Comparison of ENCODE assay signal across 1 cellular context in genomic region chr14:22597265-22597664, GRCh38.
TF ChIP-seq lines count a peak whose summit lies in the region.

No MANE protein-coding gene starts in this region.

TF ChIP-seq in HepG2, 621 proteins besides CTCF, POLR2A, EP300 and RAD21 (continues in another document):
- peak; percentile 19; the same call in 1 of the 2 replicates for TF ChIP-seq ZNF317 (CRISPR knock-in tag; IDR thresholded peaks at IDR 0.05)
- TF ChIP-seq PATZ1 (CRISPR knock-in tag; IDR thresholded peaks at IDR 0.05) = 0 out of 2 replicates have a peak, but pooled peaks have one; percentile 21
- peak; percentile 13; the same call in 1 of the 2 replicates for TF ChIP-seq ATF7-NPFF (CRISPR knock-in tag; IDR thresholded peaks at IDR 0.05; ENCODE audit: low read depth)
- no peak for TF ChIP-seq SRSF1 (optimal IDR thresholded peaks at IDR 0.05; ENCODE audit: low read depth, low read length)
- TF ChIP-seq ZNF749 (CRISPR knock-in tag; IDR thresholded peaks at IDR 0.05; ENCODE audit: borderline replicate concordance) = peak; percentile 11; the same call in 1 of the 2 replicates
- no peak for TF ChIP-seq PCBP1 (IDR thresholded peaks at IDR 0.05; ENCODE audit: borderline replicate concordance, low read depth, low read length)
- TF ChIP-seq ZNF766 (CRISPR knock-in tag; IDR thresholded peaks at IDR 0.05; ENCODE audit: borderline replicate concordance) = no peak
- 0 out of 2 replicates have a peak, but pooled peaks have one; percentile 57 for TF ChIP-seq SNAI1 (CRISPR knock-in tag; IDR thresholded peaks at IDR 0.05; ENCODE audit: borderline replicate concordance)
- no peak for TF ChIP-seq SKI (IDR thresholded peaks at IDR 0.05; ENCODE audit: partially characterized antibody)
- TF ChIP-seq RFXAP (CRISPR knock-in tag; IDR thresholded peaks at IDR 0.05; ENCODE audit: borderline replicate concordance) = peak; percentile 26; the same call in 1 of the 2 replicates
- no peak for TF ChIP-seq MTF1 (CRISPR knock-in tag; IDR thresholded peaks at IDR 0.05)
- no peak for TF ChIP-seq ZNF7 (CRISPR knock-in tag; IDR thresholded peaks at IDR 0.05)
- TF ChIP-seq MIER2 (CRISPR knock-in tag; IDR thresholded peaks at IDR 0.05) = no peak
- no peak for TF ChIP-seq RBAK (CRISPR knock-in tag; IDR thresholded peaks at IDR 0.05)
- no peak for TF ChIP-seq ZNF746 (CRISPR knock-in tag; IDR thresholded peaks at IDR 0.05)
- TF ChIP-seq ZNF737 (CRISPR knock-in tag; IDR thresholded peaks at IDR 0.05; ENCODE audit: borderline replicate concordance) = 0 out of 2 replicates have a peak, but pooled peaks have one; percentile 29
- TF ChIP-seq FOXO1 (CRISPR knock-in tag; IDR thresholded peaks at IDR 0.05) = peak; percentile 18; the same call in 1 of the 2 replicates
- TF ChIP-seq SIN3B (IDR thresholded peaks at IDR 0.05; ENCODE audit: low read length) = no peak
- TF ChIP-seq LRRFIP1 (CRISPR knock-in tag; conservative IDR thresholded peaks at IDR 0.05) = 0 out of 2 replicates have a peak, but pooled peaks have one; percentile 3
- TF ChIP-seq MED8 (CRISPR knock-in tag; IDR thresholded peaks at IDR 0.05; ENCODE audit: insufficient replicate concordance) = no peak
- TF ChIP-seq CHD4 (IDR thresholded peaks at IDR 0.05; ENCODE audit: borderline replicate concordance, low read length) = peak; percentile 73; the same call in 1 of the 2 replicates
- TF ChIP-seq ZNF546 (CRISPR knock-in tag; conservative IDR thresholded peaks at IDR 0.05) = no peak
- peak; percentile 21; the same call in 1 of the 2 replicates for TF ChIP-seq ZNF335 (CRISPR knock-in tag; IDR thresholded peaks at IDR 0.05)
- TF ChIP-seq TFDP2 (CRISPR knock-in tag; IDR thresholded peaks at IDR 0.05) = no peak
- 0 out of 2 replicates have a peak, but pooled peaks have one; percentile 7 for TF ChIP-seq NCOA2 (CRISPR knock-in tag; IDR thresholded peaks at IDR 0.05)
- no peak for TF ChIP-seq KLF12 (CRISPR knock-in tag; IDR thresholded peaks at IDR 0.05; ENCODE audit: borderline replicate concordance)
- no peak for TF ChIP-seq NFE2L1 (CRISPR knock-in tag; IDR thresholded peaks at IDR 0.05; ENCODE audit: borderline replicate concordance)
- 0 out of 2 replicates have a peak, but pooled peaks have one; percentile 22 for TF ChIP-seq DRAP1 (CRISPR knock-in tag; IDR thresholded peaks at IDR 0.05)
- no peak for TF ChIP-seq YY1 (IDR thresholded peaks at IDR 0.05; ENCODE audit: insufficient read depth, insufficient replicate concordance, low read depth, low read length)
- no peak for TF ChIP-seq ZNF816 (CRISPR knock-in tag; IDR thresholded peaks at IDR 0.05; ENCODE audit: borderline replicate concordance)
- TF ChIP-seq ZNF256 (CRISPR knock-in tag; conservative IDR thresholded peaks at IDR 0.05) = no peak
- TF ChIP-seq NFYB (CRISPR knock-in tag; IDR thresholded peaks at IDR 0.05) = 0 out of 2 replicates have a peak, but pooled peaks have one; percentile 8
- TF ChIP-seq ZNF280D (CRISPR knock-in tag; IDR thresholded peaks at IDR 0.05) = 0 out of 2 replicates have a peak, but pooled peaks have one; percentile 49
- TF ChIP-seq HOXA3 (CRISPR knock-in tag; IDR thresholded peaks at IDR 0.05) = no peak
- peak; percentile 35; the same call in 1 of the 2 replicates for TF ChIP-seq NFKBIZ (CRISPR knock-in tag; IDR thresholded peaks at IDR 0.05)
- TF ChIP-seq MIER3 (CRISPR knock-in tag; IDR thresholded peaks at IDR 0.05; ENCODE audit: borderline replicate concordance) = 0 out of 2 replicates have a peak, but pooled peaks have one; percentile 11
- TF ChIP-seq RERE (CRISPR knock-in tag; IDR thresholded peaks at IDR 0.05; ENCODE audit: low read depth) = no peak
- no peak; a peak in 1 of 4 replicates for TF ChIP-seq NR2F1 (CRISPR knock-in tag; IDR thresholded peaks at IDR 0.05)
- TF ChIP-seq PHF21A (CRISPR knock-in tag; IDR thresholded peaks at IDR 0.05) = 0 out of 2 replicates have a peak, but pooled peaks have one; percentile 13
- 0 out of 2 replicates have a peak, but pooled peaks have one; percentile 18 for TF ChIP-seq ZKSCAN8 (CRISPR knock-in tag; IDR thresholded peaks at IDR 0.05; ENCODE audit: borderline replicate concordance)
- no peak for TF ChIP-seq PHF20 (CRISPR knock-in tag; IDR thresholded peaks at IDR 0.05)
- peak; percentile 65; the same call in 1 of the 2 replicates for TF ChIP-seq ZNF558 (CRISPR knock-in tag; IDR thresholded peaks at IDR 0.05; ENCODE audit: borderline replicate concordance)
- peak; percentile 25; the same call in 1 of the 2 replicates for TF ChIP-seq MEF2D (CRISPR knock-in tag; IDR thresholded peaks at IDR 0.05)
- no peak for TF ChIP-seq TBX3 (IDR thresholded peaks at IDR 0.05; ENCODE audit: borderline replicate concordance)
- TF ChIP-seq HES4 (CRISPR knock-in tag; IDR thresholded peaks at IDR 0.05; ENCODE audit: borderline replicate concordance) = no peak
- peak; percentile 22; the same call in 1 of the 2 replicates for TF ChIP-seq FOXA3 (CRISPR knock-in tag; IDR thresholded peaks at IDR 0.05)
- TF ChIP-seq ZNF460 (CRISPR knock-in tag; IDR thresholded peaks at IDR 0.05; ENCODE audit: borderline replicate concordance) = peak; percentile 90
- no peak for TF ChIP-seq E2F2 (CRISPR knock-in tag; IDR thresholded peaks at IDR 0.05; ENCODE audit: borderline replicate concordance)
- TF ChIP-seq ZFP36L2 (CRISPR knock-in tag; IDR thresholded peaks at IDR 0.05) = no peak
- TF ChIP-seq ZBTB26 (CRISPR knock-in tag; IDR thresholded peaks at IDR 0.05; ENCODE audit: borderline replicate concordance) = no peak
- TF ChIP-seq ZNF878 (CRISPR knock-in tag; IDR thresholded peaks at IDR 0.05) = 0 out of 2 replicates have a peak, but pooled peaks have one; percentile 75
